11 cellular contexts compared by ENCODE assay signal in the genomic region with DNA sequence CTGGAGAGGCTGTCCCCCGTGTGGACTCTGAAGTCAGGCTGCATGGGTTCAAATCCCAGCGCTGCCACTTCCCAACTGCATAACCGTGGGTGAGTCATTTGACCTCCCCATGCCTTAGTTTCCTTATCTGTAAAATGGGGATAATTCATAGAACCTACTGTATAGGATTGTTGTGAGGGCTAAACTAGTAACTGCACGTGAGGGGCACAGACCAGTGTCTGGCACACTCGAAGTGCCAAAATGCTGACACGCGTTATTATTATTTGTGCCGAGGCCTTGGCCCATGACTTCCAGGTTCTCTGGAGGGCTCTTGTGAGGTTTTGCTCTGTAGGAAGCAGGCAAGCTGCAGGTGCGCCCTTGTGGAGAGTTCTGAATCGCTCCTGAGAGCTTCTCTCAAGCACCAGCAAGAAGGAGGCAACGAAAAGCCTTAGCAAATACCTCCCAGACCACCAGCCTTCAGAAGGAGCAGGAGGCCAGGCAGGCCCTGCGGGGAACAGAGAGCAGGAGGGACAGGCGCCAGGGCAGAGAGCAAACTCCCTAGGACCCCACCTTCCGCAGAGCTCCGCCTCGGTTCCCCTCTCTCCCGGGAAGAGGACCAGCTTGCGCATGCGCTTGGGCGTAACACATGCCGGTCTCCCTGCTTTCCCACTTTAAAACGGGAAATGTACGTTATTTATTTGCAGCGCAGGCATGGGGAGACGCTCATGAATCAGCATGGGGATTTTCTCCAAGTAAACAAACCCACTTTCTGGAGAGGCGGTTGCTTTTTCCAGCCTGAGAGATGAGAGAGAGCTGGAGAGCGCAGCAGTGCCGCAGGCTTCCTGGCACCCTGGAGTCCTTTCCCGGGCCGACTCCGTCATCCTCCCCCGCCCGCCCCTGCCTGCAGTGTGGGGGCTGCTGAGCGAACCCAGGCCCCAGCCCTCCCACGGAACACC. TPM values are rescaled to one million over a fixed set of nuclear protein-coding genes. Genes with fewer than 3 reads are reported as not detected.
DNase-seq lines count a peak whose midpoint lies in the region; ATAC-seq and TF ChIP-seq lines count a peak whose summit lies in the region.
"Had no signal": no experiment of that assay in that cellular context is flagged by ENCODE, and none has a peak within 500 bp of the region (broad histone marks: within the 10 kb centered on the region; RNA-seq: fewer than 3 reads in every experiment).

No MANE protein-coding gene starts in this region.

- CTCF ChIA-PET in PC-9 (lab: Charles Lee), result no interaction called here

- H3K36me3 ChIP-seq in adipocyte (ENCODE audit: control insufficient read depth, insufficient read depth, low read length, severe bottlenecking), result no peaks in the 10 kb centered on the region
- no peaks in the 10 kb centered on the region for H3K36me3 ChIP-seq in PC-9 (ENCODE audit: low read depth)

- intact Hi-C loops in PC-9 (cut with micrococcal nuclease; ENCODE audit: unreplicated experiment), result no loop called here

- H3K27me3 ChIP-seq in adipocyte (replicated peaks; ENCODE audit: control insufficient read depth, insufficient read depth, low read length), result peaks cover 6% of the 10 kb centered on the region
- no peaks in the 10 kb centered on the region for H3K27me3 ChIP-seq in PC-9 (ENCODE audit: insufficient read depth, low read depth)

- H3K27ac ChIP-seq in PC-9, result no peak overlapping the region
- H3K27ac ChIP-seq: psoas muscle had no signal

- peak; percentile 49 for ATAC-seq in omental fat pad (ENCODE audit: low FRiP score)
- ATAC-seq in stimulated activated naive CD8-positive, alpha-beta T cell treated with anti-CD3 and anti-CD28 coated beads, Interleukin-15, Interleukin-2, amounts not matched to agents 100 U/mL and 50 U/mL, for 24 hours, result no peak
- no peak for ATAC-seq in HG02759 (IDR thresholded peaks at IDR 0.05; ENCODE audit: unreplicated experiment)
- ATAC-seq: psoas muscle had no signal

- no TSS peak for BruUV-seq in PC-9 (replicated peaks; lab: Mats Ljungman, UMichigan)

- TF ChIP-seq CTCF in omental fat pad (IDR thresholded peaks at IDR 0.05) (no peak), PC-9 (conservative IDR thresholded peaks at IDR 0.05) (no peak)

- no peaks in the 10 kb centered on the region for H3K4me1 ChIP-seq in adipocyte (ENCODE audit: control insufficient read depth, insufficient read depth, low read length)
- H3K4me1 ChIP-seq in PC-9 (replicated peaks; ENCODE audit: insufficient read depth), result no peaks in the 10 kb centered on the region
- H3K4me1 ChIP-seq: psoas muscle had no signal

- H3K9ac ChIP-seq in adipocyte (ENCODE audit: low read length), result no peak overlapping the region

- no peaks in the 10 kb centered on the region for H3K9me3 ChIP-seq in adipocyte (ENCODE audit: control insufficient read depth, low read length)
- no peaks in the 10 kb centered on the region for H3K9me3 ChIP-seq in PC-9 (ENCODE audit: insufficient read depth, low read depth)
- H3K9me3 ChIP-seq: psoas muscle had no signal

- H3K4me2 ChIP-seq in PC-9, result no peak overlapping the region

- no peaks in the 10 kb centered on the region for H3F3A ChIP-seq in PC-9 (ENCODE audit: insufficient read depth, low read depth)

- H3K9me2 ChIP-seq in PC-9 (ENCODE audit: insufficient read depth), result no peaks in the 10 kb centered on the region

- H2AFZ ChIP-seq in PC-9, result no peak overlapping the region

- POLR2A ChIA-PET in PC-9 (lab: Charles Lee; ENCODE audit: unreplicated experiment), result no interaction called here

- peak overlapping the region; percentile 59 for H3K4me3 ChIP-seq in adipocyte (ENCODE audit: low read length)
- H3K4me3 ChIP-seq in PC-9, result no peak overlapping the region
- H3K4me3 ChIP-seq: psoas muscle had no signal

- no peaks in the 10 kb centered on the region for H3K79me2 ChIP-seq in PC-9 (ENCODE audit: low read depth)

- no peaks in the 10 kb centered on the region for H4K20me1 ChIP-seq in PC-9 (ENCODE audit: insufficient read depth)

- DNase-seq in DMS153 treated with DMSO at 0.1 percent for 48 hours (lab: John Stamatoyannopoulos, UW; ENCODE audit: unreplicated experiment) (peak; percentile 18), adipocyte (ENCODE audit: low read depth) (no peak), hippocampal formation (lab: John Stamatoyannopoulos, UW) (peak; percentile 51 to 53), omental fat pad (ENCODE audit: low spot score) (no peak), RKO (ENCODE audit: low spot score) (no peak), PC-9 (no peak)
- DNase-seq in stimulated activated naive CD8-positive, alpha-beta T cell treated with anti-CD3 and anti-CD28 coated beads, Interleukin-15, Interleukin-2, amounts not matched to agents 100 U/mL and 50 U/mL, for 24 hours, result no peak
- DNase-seq: CD4-positive, CD25-positive, alpha-beta regulatory T cell; cortex of kidney; psoas muscle had no signal

RNA-seq across cellular contexts. Expression of a gene that starts 39.6 kb away (rescaled TPM):
- total RNA-seq in omental fat pad (not detected), PC-9 (2021) (not detected in 2 replicates)
- total RNA-seq: CD4-positive, CD25-positive, alpha-beta regulatory T cell; psoas muscle had no signal

Comparison
In these comparisons a context has a peak if more than half of its experiments do, and no peak if none do; other contexts are left out.
1. DNase-seq: peak in DMS153 treated with DMSO at 0.1 percent for 48 hours (single experiment) and hippocampal formation (2 of 2); none in adipocyte (single experiment), omental fat pad (single experiment), RKO (single experiment), PC-9 (0 of 2) and stimulated activated naive CD8-positive, alpha-beta T cell treated with anti-CD3 and anti-CD28 coated beads, Interleukin-15, Interleukin-2, amounts not matched to agents 100 U/mL and 50 U/mL, for 24 hours (single experiment).